Comparison of ENCODE assay signal across 8 cellular contexts in the genomic region with DNA sequence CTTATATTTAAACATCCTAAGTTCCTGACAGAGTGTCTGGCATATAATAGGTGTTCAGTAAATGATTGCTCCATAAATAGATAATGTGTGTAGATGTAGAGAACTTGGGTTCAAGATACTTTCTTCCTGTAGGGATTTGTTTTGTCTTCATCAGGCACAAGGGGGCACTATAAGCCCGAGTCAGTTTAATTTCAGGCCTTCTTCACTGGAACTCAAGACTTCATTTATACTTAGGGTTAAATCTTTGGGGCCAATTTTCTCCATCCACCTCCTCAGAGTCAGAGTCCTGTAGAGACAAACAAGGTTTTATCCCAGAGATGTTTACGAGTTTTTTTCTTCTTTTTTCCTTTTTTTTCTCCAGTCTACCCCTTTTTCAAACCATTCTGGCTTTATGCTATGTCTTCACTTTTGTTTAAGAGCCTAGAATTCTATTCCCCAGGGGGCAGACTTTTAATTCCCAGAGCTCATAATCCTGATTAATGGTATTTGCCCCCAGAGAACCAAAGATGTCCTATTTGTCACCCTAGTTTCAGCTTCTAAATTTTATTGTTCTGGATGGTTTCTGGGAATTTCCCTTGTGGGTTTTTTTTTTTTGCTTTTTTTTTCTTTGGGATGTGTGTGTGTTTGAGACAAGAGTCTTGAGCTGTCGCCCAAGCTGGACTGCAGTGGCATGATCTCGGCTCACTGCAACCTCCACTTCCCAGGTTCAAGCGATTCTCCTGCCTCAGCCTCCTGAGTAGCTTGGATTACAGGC.
DNase-seq lines count a peak whose midpoint lies in the region; ATAC-seq and TF ChIP-seq lines count a peak whose summit lies in the region.

No MANE protein-coding gene starts in this region.

- H3K4me1 Mint-ChIP-seq in activated T-helper 1 cell treated with anti-CD3 and anti-CD28 coated beads, Interleukin-12 subunit alpha, Interleukin-12 subunit beta, Interleukin-2, Interleukin-4 antibody, amounts not matched to agents 30 ng/mL and 10 ng/mL and 1 ng/mL, durations not matched to agents 14 hours and 24 hours and 36 hours (ENCODE audit: low read depth): peaks cover 51% of the 10 kb centered on the region

- no peaks in the 10 kb centered on the region for H3K27me3 Mint-ChIP-seq in activated T-helper 1 cell treated with anti-CD3 and anti-CD28 coated beads, Interleukin-12 subunit alpha, Interleukin-12 subunit beta, Interleukin-2, Interleukin-4 antibody, amounts not matched to agents 30 ng/mL and 10 ng/mL and 1 ng/mL, durations not matched to agents 14 hours and 24 hours and 36 hours (ENCODE audit: insufficient read depth)

- DNase-seq in AG20443 (ENCODE audit: low spot score) (peak; percentile 61), GM12865 (ENCODE audit: low read depth) (peak; percentile 87), NCI-H69 (lab: John Stamatoyannopoulos, UW) (peak; percentile 77), globus pallidus (ENCODE audit: low spot score) (peak; percentile 61)
- peak; percentile 58 for DNase-seq in activated T-helper 1 cell treated with anti-CD3 and anti-CD28 coated beads, Interleukin-12 subunit alpha, Interleukin-12 subunit beta, Interleukin-2, Interleukin-4 antibody, amounts not matched to agents 30 ng/mL and 10 ng/mL and 1 ng/mL, durations not matched to agents 14 hours and 24 hours and 36 hours (ENCODE audit: low spot score)
- DNase-seq in stimulated activated CD4-positive, alpha-beta T cell treated with anti-CD3 and anti-CD28 coated beads, Interleukin-4, amount 100 ng/mL, for 24 hours: peak; percentile 61

- ATAC-seq in GM21529 (IDR thresholded peaks at IDR 0.05; ENCODE audit: unreplicated experiment): no peak
- no peak for ATAC-seq in HG02870 (IDR thresholded peaks at IDR 0.05; ENCODE audit: unreplicated experiment)

- no peaks in the 10 kb centered on the region for H3K9me3 Mint-ChIP-seq in activated T-helper 1 cell treated with anti-CD3 and anti-CD28 coated beads, Interleukin-12 subunit alpha, Interleukin-12 subunit beta, Interleukin-2, Interleukin-4 antibody, amounts not matched to agents 30 ng/mL and 10 ng/mL and 1 ng/mL, durations not matched to agents 14 hours and 24 hours and 36 hours

- TF ChIP-seq CTCF in GM12865 (IDR thresholded peaks at IDR 0.05; ENCODE audit: insufficient read depth, low read depth, low read length, missing control alignments): peak; percentile 63

- H3K4me3 Mint-ChIP-seq in activated T-helper 1 cell treated with anti-CD3 and anti-CD28 coated beads, Interleukin-12 subunit alpha, Interleukin-12 subunit beta, Interleukin-2, Interleukin-4 antibody, amounts not matched to agents 30 ng/mL and 10 ng/mL and 1 ng/mL, durations not matched to agents 14 hours and 24 hours and 36 hours: peak overlapping the region; percentile 19

- peaks cover 5% of the 10 kb centered on the region for H3K36me3 Mint-ChIP-seq in activated T-helper 1 cell treated with anti-CD3 and anti-CD28 coated beads, Interleukin-12 subunit alpha, Interleukin-12 subunit beta, Interleukin-2, Interleukin-4 antibody, amounts not matched to agents 30 ng/mL and 10 ng/mL and 1 ng/mL, durations not matched to agents 14 hours and 24 hours and 36 hours (ENCODE audit: low read depth)

- peak overlapping the region; percentile 79 for H3K27ac Mint-ChIP-seq in activated T-helper 1 cell treated with anti-CD3 and anti-CD28 coated beads, Interleukin-12 subunit alpha, Interleukin-12 subunit beta, Interleukin-2, Interleukin-4 antibody, amounts not matched to agents 30 ng/mL and 10 ng/mL and 1 ng/mL, durations not matched to agents 14 hours and 24 hours and 36 hours

- intact Hi-C loops in activated T-helper 1 cell treated with anti-CD3 and anti-CD28 coated beads, Interleukin-12 subunit alpha, Interleukin-12 subunit beta, Interleukin-2, Interleukin-4 antibody, amounts not matched to agents 30 ng/mL and 10 ng/mL and 1 ng/mL, durations not matched to agents 14 hours and 24 hours and 36 hours (cut with micrococcal nuclease): loop anchor here (1.0 to 5.0 kb wide), 8 partner anchors 8 to 421 kb away; a partner anchor contains a TSS

- H3K4me3 ChIP-seq in GM12865 (ENCODE audit: low read depth, low read length): no peak overlapping the region; the same call in 1 of the 2 replicates
